ENCODE assay signal across 21 cellular contexts in genomic region chr7:92889081-92889480, GRCh38.
"Had no signal": no experiment of that assay in that cellular context is flagged by ENCODE, and none has a peak within 500 bp of the region (broad histone marks: within the 10 kb centered on the region; RNA-seq: fewer than 3 reads in every experiment).

No MANE protein-coding gene starts in this region.

- H3K27ac ChIP-seq: KMS-11, SJSA1, SK-N-MC had no signal

- H3K27me3 ChIP-seq: SJSA1 had no signal

- H3K4me2 ChIP-seq: KMS-11 had no signal

- FAIRE-seq: HepG2, K562, RCC 7860 had no signal

- DNase-seq: Kasumi-1, MM.1S, NCI-H1092 treated with DMSO at 0.1 percent for 48 hours, NCI-H1436, NCI-H187, NCI-H2029, NCI-H2081 treated with DMSO at 0.1 percent for 48 hours, NCI-H2171 treated with DMSO at 0.1 percent for 48 hours, NCI-H345, NCI-H446 treated with DMSO at 0.1 percent for 48 hours, NCI-H510A treated with DMSO at 0.1 percent for 48 hours, NCI-H69, NCI-H774, RPMI8226, SIG-M5 had no signal

- H3K9me3 ChIP-seq: SJSA1 had no signal

- H3K4me3 ChIP-seq: K562, SJSA1, SK-N-MC had no signal

- ATAC-seq: HepG2, K562 had no signal

- H3K36me3 ChIP-seq: SJSA1 had no signal

- H3K4me1 ChIP-seq: SJSA1 had no signal

- H3K9ac ChIP-seq: KMS-11 had no signal
